8 cellular contexts compared by ENCODE assay signal in the genomic region with DNA sequence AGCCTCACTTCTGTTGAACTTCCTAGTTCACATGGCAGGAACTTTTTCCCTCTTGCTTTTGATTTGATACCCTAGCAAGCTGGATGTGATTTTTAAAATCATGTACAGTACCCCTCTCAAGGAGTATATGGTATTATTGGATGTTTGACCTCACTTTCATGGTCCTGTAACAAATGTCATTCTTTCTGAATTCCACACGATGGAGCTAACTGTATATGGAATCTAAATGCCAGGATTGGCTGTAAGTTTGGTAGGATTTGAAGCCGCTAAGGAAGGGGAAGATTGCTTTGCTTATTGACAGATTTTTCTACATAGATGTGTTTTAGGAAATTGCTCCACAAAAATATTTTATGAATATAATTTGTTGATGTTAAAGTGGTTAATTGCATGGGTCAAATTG. TPM values are rescaled to one million over a fixed set of nuclear protein-coding genes. Genes with fewer than 3 reads are reported as not detected.
DNase-seq lines count a peak whose midpoint lies in the region; TF ChIP-seq lines count a peak whose summit lies in the region.

No MANE protein-coding gene starts in this region.

- DNase-seq in GM03348 (ENCODE audit: low spot score) (peak; percentile 60), NCI-H2171 (lab: John Stamatoyannopoulos, UW) (peak; percentile 12), cerebellar cortex (ENCODE audit: low spot score) (peak; percentile 59), medulla oblongata (ENCODE audit: extremely low spot score) (peak; percentile 47), stomach (no peak), occipital lobe (lab: John Stamatoyannopoulos, UW) (no peak), NCI-H1436 treated with DMSO at 0.1 percent for 48 hours (lab: John Stamatoyannopoulos, UW) (no peak)
- DNase-seq in activated naive CD4-positive, alpha-beta T cell treated with anti-CD3 and anti-CD28 coated beads for 36 hours: no peak

- H3K36me3 ChIP-seq in stomach: peaks cover 0 to 20% (median 3%) of the 10 kb centered on the region in 4 donors

- no peak for TF ChIP-seq EP300 in stomach (IDR thresholded peaks at IDR 0.05)

- no peaks in the 10 kb centered on the region for H3K27me3 Mint-ChIP-seq in activated naive CD4-positive, alpha-beta T cell treated with anti-CD3 and anti-CD28 coated beads for 36 hours (ENCODE audit: low read depth)

- no peak overlapping the region for H3K4me3 Mint-ChIP-seq in activated naive CD4-positive, alpha-beta T cell treated with anti-CD3 and anti-CD28 coated beads for 36 hours

- intact Hi-C loops in stomach (cut with DNase I; ENCODE audit: low total_unique reads): loop anchor here (5.0 kb wide), 1 partner anchor 499 kb away; no protein-coding TSS in a partner anchor
- intact Hi-C loops in activated naive CD4-positive, alpha-beta T cell treated with anti-CD3 and anti-CD28 coated beads for 36 hours (cut with micrococcal nuclease): no loop called here

- H3K9me3 ChIP-seq in stomach: no peaks in the 10 kb centered on the region

- no peak for TF ChIP-seq POLR2A in stomach (IDR thresholded peaks at IDR 0.05)

- peaks cover 0 to 9% (median 0%) of the 10 kb centered on the region in 4 donors for H3K4me1 ChIP-seq in stomach

- H3K9me3 Mint-ChIP-seq in activated naive CD4-positive, alpha-beta T cell treated with anti-CD3 and anti-CD28 coated beads for 36 hours: no peaks in the 10 kb centered on the region

- peak in 3 of 7 experiments; percentile 9 to 40 (median 34) for TF ChIP-seq CTCF in stomach (IDR thresholded peaks at IDR 0.05)

- no peak overlapping the region for H3K27ac ChIP-seq in stomach

- CTCF ChIA-PET in activated naive CD4-positive, alpha-beta T cell treated with anti-CD3 and anti-CD28 coated beads for 36 hours (lab: Charles Lee): interaction anchor here (0.7 to 3.2 kb wide), 12 partner anchors 12 to 748 kb away, joined by 3 to 26 read pairs (median 4); no protein-coding TSS in a partner anchor

- H3K27me3 ChIP-seq in stomach: no peaks in the 10 kb centered on the region

- peaks cover 14% of the 10 kb centered on the region for H3K4me1 Mint-ChIP-seq in activated naive CD4-positive, alpha-beta T cell treated with anti-CD3 and anti-CD28 coated beads for 36 hours (ENCODE audit: low read depth)

- H3K27ac Mint-ChIP-seq in activated naive CD4-positive, alpha-beta T cell treated with anti-CD3 and anti-CD28 coated beads for 36 hours: no peak overlapping the region

- no peak overlapping the region for H3K4me3 ChIP-seq in stomach

- peaks cover 5% of the 10 kb centered on the region for H3K36me3 Mint-ChIP-seq in activated naive CD4-positive, alpha-beta T cell treated with anti-CD3 and anti-CD28 coated beads for 36 hours (ENCODE audit: low read depth)

- 15 to 20% (median 17%) methylated on average over 2 of the region's 2 CpGs for WGBS in stomach, 5 donors

RNA-seq across cellular contexts. Expression of gene MAIP1, which starts 18.3 kb away (rescaled TPM):
- total RNA-seq in stomach (10 to 100 TPM in 3 of 5 donors, 1 to 10 TPM in 1, not detected in 1; 7.0 to 30.4 (median 25.3) TPM), occipital lobe (19.5 TPM)
- polyA plus RNA-seq in stomach: 10 to 100 TPM; 11.4 to 22.9 (median 19.6) TPM
- total RNA-seq in activated naive CD4-positive, alpha-beta T cell treated with anti-CD3 and anti-CD28 coated beads for 36 hours: 10 to 100 TPM; 28.6 to 30.0 TPM

RNA-seq across cellular contexts. Expression of gene TYW5, which starts 18.4 kb away (rescaled TPM):
- total RNA-seq in stomach (10 to 100 TPM in 2 of 5 donors, 1 to 10 TPM in 3; 1.2 to 25.3 (median 4.9) TPM), occipital lobe (16.5 TPM)
- polyA plus RNA-seq in stomach: 1 to 10 TPM; 2.8 to 3.2 (median 3.2) TPM
- total RNA-seq in activated naive CD4-positive, alpha-beta T cell treated with anti-CD3 and anti-CD28 coated beads for 36 hours: 1 to 10 TPM; 7.8 to 7.9 TPM

Comparison
In these comparisons a context has a peak if more than half of its experiments do, and no peak if none do; other contexts are left out.
1. DNase-seq: peak in GM03348 (single experiment), NCI-H2171 (single experiment), cerebellar cortex (single experiment) and medulla oblongata (single experiment); none in stomach (single experiment), occipital lobe (single experiment), activated naive CD4-positive, alpha-beta T cell treated with anti-CD3 and anti-CD28 coated beads for 36 hours (single experiment) and NCI-H1436 treated with DMSO at 0.1 percent for 48 hours (single experiment).